11 cellular contexts compared by ENCODE assay signal in genomic region chr11:105046898-105047579, GRCh38. TPM values are rescaled to one million over a fixed set of nuclear protein-coding genes. Genes with fewer than 3 reads are reported as not detected.
DNase-seq lines count a peak whose midpoint lies in the region; ATAC-seq and TF ChIP-seq lines count a peak whose summit lies in the region.
"Had no signal": no experiment of that assay in that cellular context is flagged by ENCODE, and none has a peak within 500 bp of the region (broad histone marks: within the 10 kb centered on the region; RNA-seq: fewer than 3 reads in every experiment).

No MANE protein-coding gene starts in this region.

- H3K4me1 ChIP-seq in thoracic aorta (ENCODE audit: control insufficient read depth in 1 of 2, low read depth in 2 of 2) = peaks cover 3 to 18% of the 10 kb centered on the region in 2 donors

- no peaks in the 10 kb centered on the region for H3K27me3 ChIP-seq in thoracic aorta (replicated peaks; ENCODE audit: insufficient read depth)

- H3K4me3 ChIP-seq in thoracic aorta = peak overlapping the region; percentile 16

- peak overlapping the region in 1 of 2 donors; percentile 2 for H3K27ac ChIP-seq in thoracic aorta
- H3K27ac ChIP-seq: 22Rv1 had no signal

- H3K36me3 ChIP-seq in thoracic aorta = no peaks in the 10 kb centered on the region

- H3K9me3 ChIP-seq in thoracic aorta = no peaks in the 10 kb centered on the region

- ATAC-seq in thoracic aorta (ENCODE audit: insufficient number of reproducible peaks, low FRiP score, low read depth) = no peak

- TF ChIP-seq CTCF in thoracic aorta (IDR thresholded peaks at IDR 0.05) = no peak

- DNase-seq in DMS153 (lab: John Stamatoyannopoulos, UW) (peak; percentile 7), DMS153 treated with DMSO at 0.1 percent for 48 hours (lab: John Stamatoyannopoulos, UW; ENCODE audit: unreplicated experiment) (no peak), amniotic epithelial cell (ENCODE audit: low read depth) (peak; percentile 94), islet precursor cell (peak; percentile 85), thoracic aorta (ENCODE audit: low spot score) (no peak), cerebellar cortex (ENCODE audit: low spot score) (no peak), midbrain (lab: John Stamatoyannopoulos, UW) (no peak), NCI-H82 (lab: John Stamatoyannopoulos, UW) (no peak)
- DNase-seq: NCI-H1105 had no signal

RNA-seq across cellular contexts. Expression of gene CARD16, which starts 1.9 kb away (rescaled TPM):
- total RNA-seq in thoracic aorta = 10 to 100 TPM in 1 of 2 donors, under 1 TPM in 1; 0.81 to 13.5 TPM
- total RNA-seq: frontal cortex had no signal

RNA-seq across cellular contexts. Expression of gene CASP1, which starts 12.1 kb away (rescaled TPM):
- total RNA-seq in thoracic aorta = 10 to 100 TPM in 1 of 2 donors, 1 to 10 TPM in 1; 9.1 to 10.1 TPM

RNA-seq across cellular contexts. Expression of gene CASP5, which starts 24.1 kb away (rescaled TPM):
- total RNA-seq in thoracic aorta = 1 to 10 TPM in 1 of 2 donors, not detected in 1; 4.0 TPM
- total RNA-seq: frontal cortex had no signal

Comparison
In these comparisons a context has a peak if more than half of its experiments do, and no peak if none do; other contexts are left out.
1. DNase-seq: peak in DMS153 (single experiment), amniotic epithelial cell (single experiment) and islet precursor cell (single experiment); none in DMS153 treated with DMSO at 0.1 percent for 48 hours (single experiment), thoracic aorta (single experiment), cerebellar cortex (single experiment), midbrain (single experiment) and NCI-H82 (single experiment).